In genomic region chr1:3856923-3857790, GRCh38 we compare ENCODE assay signal across 8 cellular contexts. TPM values are rescaled to one million over a fixed set of nuclear protein-coding genes. Genes with fewer than 3 reads are reported as not detected.
DNase-seq lines count a peak whose midpoint lies in the region; ATAC-seq and TF ChIP-seq lines count a peak whose summit lies in the region.

Gene CEP104 (minus strand): TSS chr1:3857211. CDS start chr1:3852407, 4,804 bp downstream.
Gene DFFB (plus strand): TSS chr1:3857476. CDS start chr1:3857604, 128 bp downstream.

- H3K36me3 ChIP-seq in Panc1 (ENCODE audit: control insufficient read depth, insufficient read depth, low read length) (peaks cover 2% of the 10 kb centered on the region; the same call in 1 of the 2 replicates), esophagus squamous epithelium (peaks cover 0 to 2% (median 0%) of the 10 kb centered on the region in 3 donors)

- CTCF ChIA-PET in Panc1 (lab: Charles Lee) = interaction anchor here (1.1 kb wide), 1 partner anchor 29 kb away, joined by 3 read pairs; no protein-coding TSS in a partner anchor

- peak; percentile 68 for TF ChIP-seq RAD21 in Ishikawa (IDR thresholded peaks at IDR 0.05; ENCODE audit: low read depth)

- BruUV-seq in Panc1 (replicated peaks; lab: Mats Ljungman, UMichigan) = no TSS peak

- in situ Hi-C loops in Panc1 (cut with HindIII; ENCODE audit: low pct_unique_long_range_greater_than_20kb, low sequenced_read_pairs) = no loop called here

- no CpG with 5 or more reads among the region's 73 CpGs for WGBS in esophagus squamous epithelium, 2 donors

- H3K27ac ChIP-seq in Panc1 (ENCODE audit: low read length) (peak within 1 kb of the TSS; percentile 70), esophagus squamous epithelium (peak within 1 kb of the TSS; percentile 74 to 95 (median 90))

- intact Hi-C loops in Panc1 (cut with micrococcal nuclease; ENCODE audit: unreplicated experiment) (loop anchor here (1.0 kb wide), 1 partner anchor 43 kb away; the partner anchor contains the start of gene C1orf174), esophagus squamous epithelium (cut with DNase I) (loop anchor here (5.0 kb wide), 1 partner anchor 45 kb away; the partner anchor contains the start of gene C1orf174)

- peak within 1 kb of the TSS; percentile 65 to 78 for H3K4me3 ChIP-seq in Panc1 (ENCODE audit: low read depth in 2 of 2, low read length in 2 of 2)
- H3K4me3 ChIP-seq in esophagus squamous epithelium = peak within 1 kb of the TSS; percentile 72 to 100 (median 87)

- peak; percentile 99 for DNase-seq in DMS53 (lab: John Stamatoyannopoulos, UW)
- peak; percentile 89 for DNase-seq in Panc1 (ENCODE audit: low read depth, low spot score)
- peak; percentile 97 to 98 for DNase-seq in activated T-cell treated with anti-CD3 and anti-CD28 coated beads, Interleukin-2, amount 50 U/mL, for 48 hours
- peak; percentile 86 for DNase-seq in esophagus squamous epithelium (lab: John Stamatoyannopoulos, UW)
- DNase-seq in myocyte (ENCODE audit: low read depth) = peak; percentile 94
- DNase-seq in stimulated activated CD8-positive, alpha-beta memory T cell treated with anti-CD3 and anti-CD28 coated beads, Interleukin-7, amount 100 ng/mL, for 48 hours (ENCODE audit: extremely low read depth in 1 of 2, low read depth in 1 of 2) = peak; percentile 89 to 93

- POLR2A ChIA-PET in Panc1 (lab: Charles Lee) = no interaction called here

- H3K4me1 ChIP-seq in Panc1 (ENCODE audit: control insufficient read depth, insufficient read depth, low read length) (peaks cover 12% of the 10 kb centered on the region), esophagus squamous epithelium (peaks cover 16 to 42% (median 21%) of the 10 kb centered on the region in 3 donors)

- H3K27me3 ChIP-seq in Panc1 (ENCODE audit: control insufficient read depth, insufficient read depth, low read length) = no peaks in the 10 kb centered on the region
- H3K27me3 ChIP-seq in esophagus squamous epithelium = no peaks in the 10 kb centered on the region

- H3K9me3 ChIP-seq in Panc1 (ENCODE audit: control insufficient read depth, insufficient read depth, low read depth, low read length) (no peaks in the 10 kb centered on the region), esophagus squamous epithelium (no peaks in the 10 kb centered on the region)

- peak in 3 of 4 donors; percentile 30 to 76 (median 61) for TF ChIP-seq POLR2A in esophagus squamous epithelium (IDR thresholded peaks at IDR 0.05)

- ATAC-seq in GM21576 (IDR thresholded peaks at IDR 0.05; ENCODE audit: unreplicated experiment) = peak; percentile 94
- peak; percentile 95 for ATAC-seq in Panc1

- TF ChIP-seq EP300 in Ishikawa (IDR thresholded peaks at IDR 0.05; ENCODE audit: borderline replicate concordance) = no peak

- peak; percentile 77 for TF ChIP-seq CTCF in Panc1 (IDR thresholded peaks at IDR 0.05)
- peak in 4 of 6 experiments; percentile 16 to 84 (median 36) for TF ChIP-seq CTCF in esophagus squamous epithelium (IDR thresholded peaks at IDR 0.05)

TF ChIP-seq in Ishikawa, 13 proteins besides CTCF, POLR2A, EP300 and RAD21:
- TF ChIP-seq FOXM1 (IDR thresholded peaks at IDR 0.05; ENCODE audit: borderline replicate concordance, low read depth) (no peak), TEAD4 (IDR thresholded peaks at IDR 0.05) (no peak), CREB1 (IDR thresholded peaks at IDR 0.05; ENCODE audit: low read depth) (0 out of 2 replicates have a peak, but pooled peaks have one; percentile 4), EGR1 (IDR thresholded peaks at IDR 0.05) (no peak), USF1 (IDR thresholded peaks at IDR 0.05) (no peak), MAX (IDR thresholded peaks at IDR 0.05) (peak; percentile 96), TAF1 (IDR thresholded peaks at IDR 0.05; ENCODE audit: low read depth) (peak; percentile 67), NFIC (IDR thresholded peaks at IDR 0.05) (no peak), REST (IDR thresholded peaks at IDR 0.05; ENCODE audit: low read depth) (no peak), ZBTB7A (IDR thresholded peaks at IDR 0.05; ENCODE audit: low read depth) (peak; percentile 73; the same call in 1 of the 2 replicates), CEBPB (IDR thresholded peaks at IDR 0.05) (no peak), TCF12 (IDR thresholded peaks at IDR 0.05; ENCODE audit: low read depth) (peak; percentile 63), YY1 (IDR thresholded peaks at IDR 0.05; ENCODE audit: low read depth) (peak; percentile 12; the same call in 1 of the 2 replicates)

RNA-seq across cellular contexts. Expression of gene CEP104, which starts in this region (rescaled TPM):
- total RNA-seq in Panc1 (2021; ENCODE audit: unreplicated experiment) = 52.0 TPM
- polyA plus RNA-seq in Panc1 (2012; ENCODE audit: insufficient read length) = 45.1 TPM
- 10 to 100 TPM; 18.7 to 24.4 (median 19.8) TPM for total RNA-seq in esophagus squamous epithelium
- total RNA-seq in myocyte = 22.7 and 23.1 TPM in 2 replicates
- 25.6 TPM for polyA plus RNA-seq in myocyte (2012)

RNA-seq across cellular contexts. Expression of gene DFFB, which starts in this region (rescaled TPM):
- total RNA-seq in Panc1 (2021; ENCODE audit: unreplicated experiment) (3.0 TPM), esophagus squamous epithelium (1 to 10 TPM; 1.6 to 8.2 (median 3.2) TPM), myocyte (3.0 and 3.7 TPM in 2 replicates)
- polyA plus RNA-seq in Panc1 (2012; ENCODE audit: insufficient read length) = 3.0 TPM
- polyA plus RNA-seq in myocyte (2012) = 3.8 TPM

Comparison
In these comparisons a context has a peak if more than half of its experiments do, and no peak if none do; other contexts are left out.
1. Peak in every context shown above with its lines: DNase-seq, ATAC-seq, H3K4me3 ChIP-seq and H3K27ac ChIP-seq.